8 cellular contexts compared by ENCODE assay signal in genomic region chr7:56074371-56074791, GRCh38. TPM values are rescaled to one million over a fixed set of nuclear protein-coding genes. Genes with fewer than 3 reads are reported as not detected.
A peak's percentile ranks its signal among the peaks of the same experiment; 100 is the strongest.
DNase-seq lines count a peak whose midpoint lies in the region; TF ChIP-seq lines count a peak whose summit lies in the region.

No MANE protein-coding gene starts in this region.

- H3K9me3 Mint-ChIP-seq in activated naive CD4-positive, alpha-beta T cell treated with anti-CD3 and anti-CD28 coated beads for 36 hours = no peaks in the 10 kb centered on the region
- peaks cover 2% of the 10 kb centered on the region for H3K9me3 Mint-ChIP-seq in glutamatergic neuron (ENCODE audit: unreplicated experiment)

- no peaks in the 10 kb centered on the region for H3K4me1 ChIP-seq in MM.1S (ENCODE audit: low read length)
- H3K4me1 ChIP-seq in vagina = peaks cover 12% of the 10 kb centered on the region

- CTCF ChIA-PET in activated naive CD4-positive, alpha-beta T cell treated with anti-CD3 and anti-CD28 coated beads for 36 hours (lab: Charles Lee) = interaction anchor here (0.5 to 4.9 kb wide), 23 partner anchors 9 to 750 kb away, joined by 3 to 19 read pairs (median 4); partner anchors contain the start of genes CCT6A, CHCHD2 and PSPH

- no peaks in the 10 kb centered on the region for H3K9me2 ChIP-seq in MM.1S (replicated peaks; ENCODE audit: insufficient read depth, low read length)

- H3K27me3 ChIP-seq in MM.1S (replicated peaks; ENCODE audit: insufficient read depth, low read length) = no peaks in the 10 kb centered on the region
- no peaks in the 10 kb centered on the region for H3K27me3 ChIP-seq in vagina

- H3K36me3 Mint-ChIP-seq in activated naive CD4-positive, alpha-beta T cell treated with anti-CD3 and anti-CD28 coated beads for 36 hours (ENCODE audit: low read depth) = peaks cover 32% of the 10 kb centered on the region
- H3K36me3 Mint-ChIP-seq in glutamatergic neuron (ENCODE audit: unreplicated experiment) = peaks cover 4% of the 10 kb centered on the region

- H3K27ac Mint-ChIP-seq in activated naive CD4-positive, alpha-beta T cell treated with anti-CD3 and anti-CD28 coated beads for 36 hours = peak overlapping the region; percentile 3
- H3K27ac Mint-ChIP-seq in glutamatergic neuron (ENCODE audit: unreplicated experiment) = peak overlapping the region; percentile 29

- no peaks in the 10 kb centered on the region for H4K20me1 ChIP-seq in MM.1S (ENCODE audit: insufficient read depth, low read length)

- H3K36me3 ChIP-seq in MM.1S (replicated peaks; ENCODE audit: insufficient read depth, low read length) = no peaks in the 10 kb centered on the region; the same call in 1 of the 2 replicates
- peaks cover 0 to 45% of the 10 kb centered on the region in 2 donors for H3K36me3 ChIP-seq in vagina

- intact Hi-C loops in activated naive CD4-positive, alpha-beta T cell treated with anti-CD3 and anti-CD28 coated beads for 36 hours (cut with micrococcal nuclease) = loop anchor here (1.0 kb wide), 2 partner anchors 70 to 433 kb away; no protein-coding TSS in a partner anchor
- intact Hi-C loops in posterior cingulate gyrus (cut with DNase I) (loop anchor here (1.0 kb wide), 1 partner anchor 69 kb away; no protein-coding TSS in a partner anchor), vagina (cut with DNase I) (loop anchor here (10.0 kb wide), 1 partner anchor 60 kb away; no protein-coding TSS in a partner anchor)

- TF ChIP-seq POLR2A in vagina (IDR thresholded peaks at IDR 0.05) = no peak

- H3K9ac ChIP-seq in MM.1S (ENCODE audit: low read length) = no peak overlapping the region

- peak; percentile 83 for DNase-seq in GM12865 (ENCODE audit: low read depth)
- DNase-seq in HCEC 1CT = peak; percentile 73
- DNase-seq in MM.1S = peak; percentile 62
- DNase-seq in SK-N-DZ (ENCODE audit: low spot score) = peak; percentile 80
- peak; percentile 72 for DNase-seq in activated naive CD4-positive, alpha-beta T cell treated with anti-CD3 and anti-CD28 coated beads for 36 hours
- peak; percentile 84 for DNase-seq in glutamatergic neuron
- peak; percentile 60 to 95 (median 76) for DNase-seq in posterior cingulate gyrus
- DNase-seq in vagina (ENCODE audit: extremely low spot score in 2 of 2) = no peak

- no peak overlapping the region for H3K4me3 Mint-ChIP-seq in activated naive CD4-positive, alpha-beta T cell treated with anti-CD3 and anti-CD28 coated beads for 36 hours
- no peak overlapping the region for H3K4me3 Mint-ChIP-seq in glutamatergic neuron (ENCODE audit: unreplicated experiment)

- H3K4me2 ChIP-seq in MM.1S (ENCODE audit: low read depth, low read length) = no peak overlapping the region

- H3K27me3 Mint-ChIP-seq in activated naive CD4-positive, alpha-beta T cell treated with anti-CD3 and anti-CD28 coated beads for 36 hours (ENCODE audit: low read depth) = no peaks in the 10 kb centered on the region
- H3K27me3 Mint-ChIP-seq in glutamatergic neuron (ENCODE audit: unreplicated experiment) = peaks cover 3% of the 10 kb centered on the region

- TF ChIP-seq CTCF in GM12865 (IDR thresholded peaks at IDR 0.05; ENCODE audit: insufficient read depth, low read depth, low read length, missing control alignments) = peak; percentile 75
- peak; percentile 90 for TF ChIP-seq CTCF in MM.1S (IDR thresholded peaks at IDR 0.05; ENCODE audit: low read length)
- TF ChIP-seq CTCF in glutamatergic neuron (IDR thresholded peaks at IDR 0.05; ENCODE audit: partially characterized antibody, unreplicated experiment) = peak; percentile 84
- peak; percentile 75 to 87 (median 81) for TF ChIP-seq CTCF in vagina (IDR thresholded peaks at IDR 0.05)

- no peak overlapping the region for H2AFZ ChIP-seq in MM.1S (ENCODE audit: low read length)

- H3K27ac ChIP-seq in MM.1S (ENCODE audit: low read length) (no peak overlapping the region), vagina (no peak overlapping the region)

- no peaks in the 10 kb centered on the region for H3K79me2 ChIP-seq in MM.1S (ENCODE audit: low read length)

- H3F3A ChIP-seq in MM.1S (ENCODE audit: insufficient read depth, low read length) = no peaks in the 10 kb centered on the region

- H3K4me3 ChIP-seq in GM12865 (ENCODE audit: low read depth, low read length) (no peak overlapping the region), MM.1S (ENCODE audit: low read length) (no peak overlapping the region), vagina (no peak overlapping the region)

- peaks cover 6% of the 10 kb centered on the region for H3K4me1 Mint-ChIP-seq in activated naive CD4-positive, alpha-beta T cell treated with anti-CD3 and anti-CD28 coated beads for 36 hours (ENCODE audit: low read depth)
- H3K4me1 Mint-ChIP-seq in glutamatergic neuron (ENCODE audit: low read depth, unreplicated experiment) = no peaks in the 10 kb centered on the region

- H3K9me3 ChIP-seq in MM.1S (replicated peaks; ENCODE audit: insufficient read depth, low read length) (no peaks in the 10 kb centered on the region), vagina (no peaks in the 10 kb centered on the region)

RNA-seq across cellular contexts. Expression of gene SUMF2, which starts 10.3 kb away (rescaled TPM):
- 115 and 137 TPM in 2 replicates for polyA plus RNA-seq in SK-N-DZ (2014; cell fraction: cytosol; rRNA removed)
- polyA plus RNA-seq in SK-N-DZ (2014; cell fraction: nucleus; rRNA removed) = 121 and 134 TPM in 2 replicates
- 100 to 1,000 TPM; 143 to 159 TPM for total RNA-seq in activated naive CD4-positive, alpha-beta T cell treated with anti-CD3 and anti-CD28 coated beads for 36 hours
- total RNA-seq in glutamatergic neuron (ENCODE audit: unreplicated experiment) (59.3 TPM), vagina (88.4 TPM)

RNA-seq across cellular contexts. Expression of gene PHKG1, which starts 18.4 kb away (rescaled TPM):
- 0.24 and 0.50 TPM in 2 replicates for polyA plus RNA-seq in SK-N-DZ (2014; cell fraction: cytosol; rRNA removed)
- polyA plus RNA-seq in SK-N-DZ (2014; cell fraction: nucleus; rRNA removed) = 0.51 and 1.3 TPM in 2 replicates
- total RNA-seq in activated naive CD4-positive, alpha-beta T cell treated with anti-CD3 and anti-CD28 coated beads for 36 hours = 1 to 10 TPM; 3.6 to 3.8 TPM
- total RNA-seq in glutamatergic neuron (ENCODE audit: unreplicated experiment) (not detected), vagina (not detected)

RNA-seq across cellular contexts. Expression of gene CCT6A, which starts 22.8 kb away (rescaled TPM):
- polyA plus RNA-seq in SK-N-DZ (2014; cell fraction: cytosol; rRNA removed) = 344 and 383 TPM in 2 replicates
- polyA plus RNA-seq in SK-N-DZ (2014; cell fraction: nucleus; rRNA removed) = 300 and 367 TPM in 2 replicates
- total RNA-seq in activated naive CD4-positive, alpha-beta T cell treated with anti-CD3 and anti-CD28 coated beads for 36 hours = 100 to 1,000 TPM; 225 to 231 TPM
- 203 TPM for total RNA-seq in glutamatergic neuron (ENCODE audit: unreplicated experiment)
- 82.0 TPM for total RNA-seq in vagina

RNA-seq across cellular contexts. Expression of gene PSPH, which starts 23.1 kb away (rescaled TPM):
- 59.2 and 65.6 TPM in 2 replicates for polyA plus RNA-seq in SK-N-DZ (2014; cell fraction: cytosol; rRNA removed)
- 26.2 and 26.6 TPM in 2 replicates for polyA plus RNA-seq in SK-N-DZ (2014; cell fraction: nucleus; rRNA removed)
- 10 to 100 TPM; 15.7 to 18.6 TPM for total RNA-seq in activated naive CD4-positive, alpha-beta T cell treated with anti-CD3 and anti-CD28 coated beads for 36 hours
- total RNA-seq in glutamatergic neuron (ENCODE audit: unreplicated experiment) (51.6 TPM), vagina (13.3 TPM)

RNA-seq across cellular contexts. Expression of gene CHCHD2, which starts 31.9 kb away (rescaled TPM):
- polyA plus RNA-seq in SK-N-DZ (2014; cell fraction: cytosol; rRNA removed) = 1,399 and 1,409 TPM in 2 replicates
- polyA plus RNA-seq in SK-N-DZ (2014; cell fraction: nucleus; rRNA removed) = 916 and 1,164 TPM in 2 replicates
- total RNA-seq in activated naive CD4-positive, alpha-beta T cell treated with anti-CD3 and anti-CD28 coated beads for 36 hours = 100 to 1,000 TPM; 793 TPM
- not detected for total RNA-seq in glutamatergic neuron (ENCODE audit: unreplicated experiment)
- total RNA-seq in vagina = 306 TPM

Comparison
In these comparisons a context has a peak if more than half of its experiments do, and no peak if none do; other contexts are left out.
1. DNase-seq: peak in GM12865 (single experiment), HCEC 1CT (single experiment), MM.1S (single experiment), SK-N-DZ (single experiment), activated naive CD4-positive, alpha-beta T cell treated with anti-CD3 and anti-CD28 coated beads for 36 hours (single experiment), glutamatergic neuron (single experiment) and posterior cingulate gyrus (10 of 10); none in vagina (0 of 2).
2. Peak in every context shown above with its lines, with median percentiles within 50 percentile points of each other: CTCF ChIP-seq.